ENCODE assay signal across 1 cellular context in the genomic region with DNA sequence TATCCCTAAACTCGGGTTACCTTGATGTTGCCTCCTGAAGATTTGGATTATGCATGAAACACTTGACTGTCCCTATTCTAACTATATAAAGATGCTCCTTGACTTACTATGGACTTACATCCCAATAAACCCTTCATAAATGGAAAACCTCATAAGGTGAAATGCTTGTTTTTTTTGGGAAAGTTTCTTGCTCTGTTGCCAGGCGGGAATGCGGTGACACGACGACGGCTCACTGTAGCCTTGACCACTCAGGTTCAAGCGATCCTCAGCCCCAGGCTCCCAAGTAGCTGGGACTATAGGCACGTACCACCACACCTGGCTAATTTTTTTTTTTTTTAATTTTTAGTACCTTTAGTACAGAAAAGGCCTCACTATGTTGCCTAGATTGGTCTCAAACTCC.
TF ChIP-seq lines count a peak whose summit lies in the region.

No MANE protein-coding gene starts in this region.

TF ChIP-seq in GM23338, 12 proteins besides CTCF, POLR2A, EP300 and RAD21 (continued from another document):
- TF ChIP-seq STAT1 (IDR thresholded peaks at IDR 0.05; ENCODE audit: unreplicated experiment) (no peak), POLR2AphosphoS5 (IDR thresholded peaks at IDR 0.05; ENCODE audit: low read depth) (no peak)
